Comparison of ENCODE assay signal across 13 cellular contexts in the genomic region with DNA sequence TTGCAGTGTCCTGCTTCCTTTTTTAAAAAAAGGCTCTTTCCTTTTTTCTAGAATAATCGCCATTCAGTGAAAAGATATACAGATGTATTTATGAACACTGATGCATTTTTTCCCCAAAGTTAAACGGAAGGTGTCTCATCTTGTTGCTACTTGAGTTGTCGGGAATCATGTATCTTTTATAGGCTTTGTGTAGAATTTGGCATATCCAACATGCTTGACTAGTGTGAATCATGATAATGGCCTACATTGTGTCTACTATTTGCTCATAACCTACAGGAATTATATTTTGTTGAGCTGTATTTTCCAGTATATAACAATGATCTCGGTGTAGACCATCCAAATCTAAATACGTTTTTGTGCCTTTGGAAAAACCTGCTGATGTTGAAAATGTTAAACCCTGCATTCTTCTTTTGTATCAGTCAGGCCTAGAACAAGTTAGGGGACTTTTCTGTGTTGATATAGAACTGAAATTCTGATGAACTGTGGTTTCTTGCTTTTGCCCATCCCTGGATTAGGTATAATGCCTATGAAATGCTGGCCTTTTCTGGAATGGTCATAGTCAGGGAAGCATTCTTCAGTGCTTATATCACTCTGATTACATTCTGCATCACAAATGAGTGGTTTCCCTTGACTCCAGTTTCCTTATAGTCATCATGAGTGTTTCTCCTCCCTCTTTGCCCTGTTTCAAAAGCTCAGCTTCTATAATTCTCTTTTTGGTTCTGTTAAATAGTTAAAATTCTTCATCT. TPM values are rescaled to one million over a fixed set of nuclear protein-coding genes. Genes with fewer than 3 reads are reported as not detected.
DNase-seq lines count a peak whose midpoint lies in the region; ATAC-seq and TF ChIP-seq lines count a peak whose summit lies in the region.
"Had no signal": no experiment of that assay in that cellular context is flagged by ENCODE, and none has a peak within 500 bp of the region (broad histone marks: within the 10 kb centered on the region; RNA-seq: fewer than 3 reads in every experiment).

No MANE protein-coding gene starts in this region.

- no peaks in the 10 kb centered on the region for H3K27me3 ChIP-seq in osteoblast (ENCODE audit: insufficient read depth, low read length)
- H3K27me3 ChIP-seq: spleen had no signal

- no peaks in the 10 kb centered on the region for H3K36me3 ChIP-seq in osteoblast (ENCODE audit: insufficient read depth, low read length)
- H3K36me3 ChIP-seq: spleen had no signal

- H3K4me2 ChIP-seq in osteoblast (ENCODE audit: insufficient read depth, low read length), result peak overlapping the region; percentile 61

- peak; percentile 81 for DNase-seq in GM04503 (ENCODE audit: low read depth)
- peak; percentile 93 for DNase-seq in RKO (ENCODE audit: low spot score)
- DNase-seq in epithelial cell of esophagus (ENCODE audit: low read depth), result peak; percentile 97
- peak; percentile 86 for DNase-seq in osteoblast (ENCODE audit: insufficient read length, low spot score, missing footprints)
- no peak for DNase-seq in NCI-H1417 (lab: John Stamatoyannopoulos, UW)
- DNase-seq in NCI-H146 (lab: John Stamatoyannopoulos, UW), result no peak
- DNase-seq in activated CD4-positive, alpha-beta T cell treated with anti-CD3 and anti-CD28 coated beads, Interleukin-2, amount 50 U/mL, for 4 hours, result no peak
- DNase-seq: activated T-cell treated with anti-CD3 and anti-CD28 coated beads, Interleukin-2, amount 50 U/mL, for 1 hour; cerebellar nuclear complex; DND-41; hippocampal formation; spleen had no signal

- peaks cover 45% of the 10 kb centered on the region for H3K4me1 ChIP-seq in osteoblast (ENCODE audit: insufficient read depth, low read length)
- H3K4me1 ChIP-seq: spleen had no signal

- H3K27ac ChIP-seq in osteoblast (ENCODE audit: low read depth, low read length), result peak overlapping the region; percentile 91
- H3K27ac ChIP-seq: spleen had no signal

- H3K9me3 ChIP-seq in osteoblast (ENCODE audit: low read depth, low read length), result no peaks in the 10 kb centered on the region
- H3K9me3 ChIP-seq: spleen had no signal

- H4K20me1 ChIP-seq in osteoblast (ENCODE audit: insufficient read depth, low read length), result no peaks in the 10 kb centered on the region

- no peak for ATAC-seq in GM19328 (IDR thresholded peaks at IDR 0.05; ENCODE audit: unreplicated experiment)

- H3K79me2 ChIP-seq in osteoblast (ENCODE audit: insufficient read depth, low read length), result peaks cover 78% of the 10 kb centered on the region

- H3K4me3 ChIP-seq in epithelial cell of esophagus (ENCODE audit: low read length), result no peak overlapping the region
- H3K4me3 ChIP-seq in osteoblast (ENCODE audit: insufficient read depth, low read length), result peak overlapping the region; percentile 11
- H3K4me3 ChIP-seq: spleen had no signal

- peak overlapping the region; percentile 27 for H2AFZ ChIP-seq in osteoblast (ENCODE audit: low read length)

- TF ChIP-seq CTCF in epithelial cell of esophagus (IDR thresholded peaks at IDR 0.05; ENCODE audit: insufficient read depth, low read depth, low read length, missing control alignments) (no peak), osteoblast (IDR thresholded peaks at IDR 0.05; ENCODE audit: extremely low read depth, low read depth, low read length) (no peak)

RNA-seq across cellular contexts. Expression of a gene that starts 10.8 kb away (rescaled TPM):
- total RNA-seq in osteoblast, result 18.3 and 21.7 TPM in 2 replicates

Comparison
In these comparisons a context has a peak if more than half of its experiments do, and no peak if none do; other contexts are left out.
1. DNase-seq: peak in GM04503 (single experiment), RKO (single experiment), epithelial cell of esophagus (single experiment) and osteoblast (single experiment); none in NCI-H1417 (0 of 3), NCI-H146 (single experiment) and activated CD4-positive, alpha-beta T cell treated with anti-CD3 and anti-CD28 coated beads, Interleukin-2, amount 50 U/mL, for 4 hours (0 of 2).